ENCODE assay signal across 8 cellular contexts in the genomic region with DNA sequence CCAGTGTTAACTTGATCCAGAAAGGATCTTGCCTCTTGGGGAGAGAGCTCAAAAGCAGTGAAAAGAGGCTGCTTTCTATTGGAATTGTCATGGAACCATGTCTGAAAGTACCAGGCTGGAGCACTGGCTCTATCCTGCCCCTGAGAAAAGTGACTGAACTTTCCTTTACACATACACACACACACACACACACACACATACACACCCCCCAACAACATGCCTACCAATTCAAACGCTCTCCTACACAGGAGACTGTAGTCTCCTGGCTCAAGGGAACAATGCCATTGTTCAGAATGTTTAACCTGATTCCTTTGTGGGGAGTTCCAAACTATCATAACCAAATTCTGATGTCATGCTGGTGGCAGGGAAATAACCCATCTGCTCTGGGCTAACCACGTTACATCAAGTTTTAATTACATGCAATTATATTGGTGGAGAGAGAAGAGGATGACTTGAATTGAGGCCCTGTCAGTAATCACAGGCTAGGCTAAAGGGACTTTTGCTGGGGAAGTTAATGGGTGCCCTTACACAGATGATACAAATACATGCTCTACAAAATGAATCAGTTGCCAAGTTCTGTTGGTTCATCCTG. TPM values are rescaled to one million over a fixed set of nuclear protein-coding genes. Genes with fewer than 3 reads are reported as not detected.
A peak's percentile ranks its signal among the peaks of the same experiment; 100 is the strongest.
DNase-seq lines count a peak whose midpoint lies in the region; ATAC-seq and TF ChIP-seq lines count a peak whose summit lies in the region.

No MANE protein-coding gene starts in this region.

- peak; percentile 20 for DNase-seq in activated gamma-delta T cell treated with anti-CD3 and anti-CD28 coated beads, Interleukin-2, amount 50 U/mL, for 16 hours (ENCODE audit: low read depth)
- no peak for DNase-seq in activated gamma-delta T cell treated with Interleukin-2 at 50 U/mL for 16 hours
- DNase-seq in T-helper 17 cell, result no peak
- DNase-seq in BE2C, result no peak
- DNase-seq in hepatocyte (ENCODE audit: low spot score), result no peak
- no peak for DNase-seq in islet precursor cell

- no peak overlapping the region for H3K4me3 ChIP-seq in BE2C (ENCODE audit: low read depth, low read length)
- no peak overlapping the region for H3K4me3 ChIP-seq in hepatocyte

- H3K27me3 Mint-ChIP-seq in T-helper 17 cell, result no peaks in the 10 kb centered on the region
- no peaks in the 10 kb centered on the region for H3K27me3 Mint-ChIP-seq in stimulated activated memory B cell treated with anti-CD40 and anti-IgM and Interleukin-4, amounts not matched to agents 10 μg/mL and 1 μg/mL and 100 μg/mL, for 72 hours

- no peaks in the 10 kb centered on the region for H4K20me1 ChIP-seq in hepatocyte (ENCODE audit: insufficient read depth, poor library complexity, severe bottlenecking)

- no peak overlapping the region for H3K27ac ChIP-seq in hepatocyte

- H3K79me2 ChIP-seq in hepatocyte, result no peaks in the 10 kb centered on the region

- no peak for TF ChIP-seq CTCF in BE2C (IDR thresholded peaks at IDR 0.05; ENCODE audit: low read depth, low read length)
- TF ChIP-seq CTCF in hepatocyte (IDR thresholded peaks at IDR 0.05; ENCODE audit: poor library complexity), result no peak

- H3K4me2 ChIP-seq in hepatocyte, result no peak overlapping the region

- no peaks in the 10 kb centered on the region for H3K9me2 ChIP-seq in hepatocyte (replicated peaks; ENCODE audit: insufficient read depth)

- no peaks in the 10 kb centered on the region for H3K9me3 ChIP-seq in T-helper 17 cell (ENCODE audit: control insufficient read depth, low read length, poor library complexity, severe bottlenecking)
- H3K9me3 ChIP-seq in BE2C, result no peaks in the 10 kb centered on the region
- H3K9me3 ChIP-seq in hepatocyte (ENCODE audit: low read depth), result no peaks in the 10 kb centered on the region

- no peak overlapping the region for H3K4me3 Mint-ChIP-seq in T-helper 17 cell
- peak overlapping the region; percentile 67 for H3K4me3 Mint-ChIP-seq in stimulated activated memory B cell treated with anti-CD40 and anti-IgM and Interleukin-4, amounts not matched to agents 10 μg/mL and 1 μg/mL and 100 μg/mL, for 72 hours

- no peak overlapping the region for H2AFZ ChIP-seq in hepatocyte

- H3K27ac Mint-ChIP-seq in T-helper 17 cell, result peak overlapping the region; percentile 83
- H3K27ac Mint-ChIP-seq in stimulated activated memory B cell treated with anti-CD40 and anti-IgM and Interleukin-4, amounts not matched to agents 10 μg/mL and 1 μg/mL and 100 μg/mL, for 72 hours, result peak overlapping the region; percentile 98

- H3K4me1 ChIP-seq in BE2C (no peaks in the 10 kb centered on the region), hepatocyte (ENCODE audit: insufficient read depth) (no peaks in the 10 kb centered on the region)

- no peaks in the 10 kb centered on the region for H3K36me3 Mint-ChIP-seq in T-helper 17 cell (ENCODE audit: low read depth)
- no peaks in the 10 kb centered on the region for H3K36me3 Mint-ChIP-seq in stimulated activated memory B cell treated with anti-CD40 and anti-IgM and Interleukin-4, amounts not matched to agents 10 μg/mL and 1 μg/mL and 100 μg/mL, for 72 hours

- H3K27me3 ChIP-seq in BE2C, result no peaks in the 10 kb centered on the region
- H3K27me3 ChIP-seq in hepatocyte, result no peaks in the 10 kb centered on the region

- 56% methylated on average over 2 of the region's 2 CpGs for WGBS in hepatocyte (ENCODE audit: low lambda C conversion rate, missing lambda C conversion rate)

- no peaks in the 10 kb centered on the region for H3K36me3 ChIP-seq in BE2C
- H3K36me3 ChIP-seq in hepatocyte (replicated peaks; ENCODE audit: insufficient read depth, low read depth), result no peaks in the 10 kb centered on the region

- peaks cover 18% of the 10 kb centered on the region for H3K4me1 Mint-ChIP-seq in T-helper 17 cell
- H3K4me1 Mint-ChIP-seq in stimulated activated memory B cell treated with anti-CD40 and anti-IgM and Interleukin-4, amounts not matched to agents 10 μg/mL and 1 μg/mL and 100 μg/mL, for 72 hours, result peaks cover 41% of the 10 kb centered on the region

- ATAC-seq in HG02840 (IDR thresholded peaks at IDR 0.05; ENCODE audit: low FRiP score, unreplicated experiment) (peak; percentile 59), T-helper 17 cell (peak; percentile 95)
- peak; percentile 84 for ATAC-seq in stimulated activated memory B cell treated with anti-CD40 and anti-IgM and Interleukin-4, amounts not matched to agents 10 μg/mL and 1 μg/mL and 100 μg/mL, for 72 hours

- H3K9me3 Mint-ChIP-seq in stimulated activated memory B cell treated with anti-CD40 and anti-IgM and Interleukin-4, amounts not matched to agents 10 μg/mL and 1 μg/mL and 100 μg/mL, for 72 hours, result no peaks in the 10 kb centered on the region

RNA-seq across cellular contexts. Expression of gene DUSP10, which starts 52.3 kb away (rescaled TPM):
- total RNA-seq in T-helper 17 cell (100 to 1,000 TPM in 1 of 2 donors, 10 to 100 TPM in 1; 95.6 to 107 TPM), hepatocyte (16.5 and 17.6 TPM in 2 replicates)
- polyA plus RNA-seq in BE2C (2012; ENCODE audit: insufficient read depth, insufficient read length, low read depth), result 17.0 TPM
- polyA plus RNA-seq in hepatocyte, result 13.1 and 14.9 TPM in 2 replicates
